11 cellular contexts compared by ENCODE assay signal in genomic region chr2:157785200-157785599, GRCh38.
DNase-seq lines count a peak whose midpoint lies in the region; ATAC-seq and TF ChIP-seq lines count a peak whose summit lies in the region.
"Had no signal": no experiment of that assay in that cellular context is flagged by ENCODE, and none has a peak within 500 bp of the region (broad histone marks: within the 10 kb centered on the region; RNA-seq: fewer than 3 reads in every experiment).

No MANE protein-coding gene starts in this region.

- intact Hi-C loops in MCF 10A (cut with micrococcal nuclease) (loop anchor here (2.0 kb wide), 1 partner anchor 226 kb away; no protein-coding TSS in a partner anchor), breast epithelium (cut with DNase I; ENCODE audit: low total_unique reads) (no loop called here), thyroid gland (cut with DNase I) (no loop called here)

- H3K36me3 ChIP-seq in breast epithelium (no peaks in the 10 kb centered on the region), gastroesophageal sphincter (peaks cover 0 to 2% of the 10 kb centered on the region in 2 donors), thyroid gland (no peaks in the 10 kb centered on the region)

- H3K9me3 ChIP-seq in breast epithelium: no peaks in the 10 kb centered on the region
- no peaks in the 10 kb centered on the region for H3K9me3 ChIP-seq in gastroesophageal sphincter
- H3K9me3 ChIP-seq in thyroid gland: no peaks in the 10 kb centered on the region

- peaks cover 0 to 8% of the 10 kb centered on the region in 2 donors for H3K4me1 ChIP-seq in breast epithelium
- H3K4me1 ChIP-seq in gastroesophageal sphincter: peaks cover 30 to 85% (median 45%) of the 10 kb centered on the region in 3 donors
- peaks cover 70 to 82% of the 10 kb centered on the region in 2 donors for H3K4me1 ChIP-seq in thyroid gland

- POLR2A ChIA-PET in MCF 10A (lab: Yijun Ruan, JAX): interaction anchor here (0.6 to 7.7 kb wide), 13 partner anchors 8 to 226 kb away, joined by 3 to 88 read pairs (median 4); partner anchors contain the start of gene ACVR1

- peak overlapping the region in 1 of 2 donors; percentile 78 for H3K27ac ChIP-seq in breast epithelium
- peak overlapping the region; percentile 84 for H3K27ac ChIP-seq in VCaP
- H3K27ac ChIP-seq in gastroesophageal sphincter: peak overlapping the region; percentile 5 to 80 (median 70)
- peak overlapping the region; percentile 60 to 78 (median 76) for H3K27ac ChIP-seq in thyroid gland

- no TSS peak for BruUV-seq in MCF 10A (replicated peaks; lab: Mats Ljungman, UMichigan)

- peaks cover 6% of the 10 kb centered on the region for H3K36me3 Mint-ChIP-seq in MCF 10A (ENCODE audit: insufficient read depth, unreplicated experiment)

- 10 to 42% methylated on average over 3 of the region's 3 CpGs for WGBS in gastroesophageal sphincter (ENCODE audit: low coverage in 1 of 2), 2 donors
- WGBS in thyroid gland, 2 donors: 12 to 14% methylated on average over 3 of the region's 3 CpGs

- CTCF ChIA-PET in MCF 10A (lab: Yijun Ruan, JAX): interaction anchor here (0.6 to 3.9 kb wide), 12 partner anchors 10 to 938 kb away, joined by 3 to 16 read pairs (median 4); partner anchors contain the start of gene ACVR1

- DNase-seq in MCF 10A (ENCODE audit: unreplicated experiment): peak; percentile 90
- DNase-seq in breast epithelium (ENCODE audit: low spot score in 2 of 2): no peak
- peak; percentile 30 to 36 for DNase-seq in thyroid gland
- no peak for DNase-seq in AG20443 (ENCODE audit: low spot score)
- no peak for DNase-seq in NCI-H510A treated with DMSO at 0.1 percent for 48 hours (lab: John Stamatoyannopoulos, UW)
- no peak for DNase-seq in effector CD8-positive, alpha-beta T cell (lab: John Stamatoyannopoulos, UW)
- DNase-seq: activated naive CD8-positive, alpha-beta T cell treated with anti-CD3 and anti-CD28 coated beads, Interleukin-2, amount 10 ng/mL, durations not matched to agents 7 days and 5 days; NCI-H2171; stimulated activated CD8-positive, alpha-beta memory T cell treated with anti-CD3 and anti-CD28 coated beads, Interleukin-4, amount 100 ng/mL, for 48 hours had no signal

- no peaks in the 10 kb centered on the region for H3K9me3 Mint-ChIP-seq in MCF 10A (ENCODE audit: unreplicated experiment)
- H3K9me3 Mint-ChIP-seq: activated naive CD8-positive, alpha-beta T cell treated with anti-CD3 and anti-CD28 coated beads, Interleukin-2, amount 10 ng/mL, durations not matched to agents 7 days and 5 days had no signal

- H3K27me3 ChIP-seq in breast epithelium: no peaks in the 10 kb centered on the region
- no peaks in the 10 kb centered on the region for H3K27me3 ChIP-seq in gastroesophageal sphincter
- H3K27me3 ChIP-seq in thyroid gland: no peaks in the 10 kb centered on the region

- H3K27ac Mint-ChIP-seq in MCF 10A (ENCODE audit: low read depth, unreplicated experiment): peak overlapping the region; percentile 79
- H3K27ac Mint-ChIP-seq: activated naive CD8-positive, alpha-beta T cell treated with anti-CD3 and anti-CD28 coated beads, Interleukin-2, amount 10 ng/mL, durations not matched to agents 7 days and 5 days had no signal

- H3K4me3 ChIP-seq in breast epithelium (no peak overlapping the region), gastroesophageal sphincter (peak overlapping the region in 1 of 2 donors; percentile 13), thyroid gland (replicated peaks in 1 of 3) (no peak overlapping the region)

- peaks cover 41% of the 10 kb centered on the region for H3K4me1 Mint-ChIP-seq in MCF 10A (ENCODE audit: insufficient read depth, unreplicated experiment)

- ATAC-seq in gastroesophageal sphincter: no peak

- H3K27me3 Mint-ChIP-seq in MCF 10A (ENCODE audit: insufficient read depth, unreplicated experiment): no peaks in the 10 kb centered on the region
- H3K27me3 Mint-ChIP-seq: activated naive CD8-positive, alpha-beta T cell treated with anti-CD3 and anti-CD28 coated beads, Interleukin-2, amount 10 ng/mL, durations not matched to agents 7 days and 5 days had no signal

- TF ChIP-seq CTCF in MCF 10A (IDR thresholded peaks at IDR 0.05; ENCODE audit: unreplicated experiment): no peak
- TF ChIP-seq CTCF in breast epithelium (IDR thresholded peaks at IDR 0.05): no peak
- no peak for TF ChIP-seq CTCF in VCaP (conservative IDR thresholded peaks at IDR 0.05)
- no peak for TF ChIP-seq CTCF in gastroesophageal sphincter (IDR thresholded peaks at IDR 0.05)
- TF ChIP-seq CTCF in thyroid gland (IDR thresholded peaks at IDR 0.05): no peak

- no peak for TF ChIP-seq POLR2A in breast epithelium (IDR thresholded peaks at IDR 0.05)
- no peak for TF ChIP-seq POLR2A in gastroesophageal sphincter (IDR thresholded peaks at IDR 0.05)
- no peak for TF ChIP-seq POLR2A in thyroid gland (IDR thresholded peaks at IDR 0.05)

- TF ChIP-seq EP300 in gastroesophageal sphincter (IDR thresholded peaks at IDR 0.05): no peak

- no peak overlapping the region for H3K4me3 Mint-ChIP-seq in MCF 10A (ENCODE audit: unreplicated experiment)
- H3K4me3 Mint-ChIP-seq: activated naive CD8-positive, alpha-beta T cell treated with anti-CD3 and anti-CD28 coated beads, Interleukin-2, amount 10 ng/mL, durations not matched to agents 7 days and 5 days had no signal

Comparison
In these comparisons a context has a peak if more than half of its experiments do, and no peak if none do; other contexts are left out.
1. DNase-seq: peak in MCF 10A (single experiment) and thyroid gland (2 of 2); none in breast epithelium (0 of 2), AG20443 (single experiment), NCI-H510A treated with DMSO at 0.1 percent for 48 hours (single experiment) and effector CD8-positive, alpha-beta T cell (single experiment).